Comparison of ENCODE assay signal across 22 cellular contexts in the genomic region with DNA sequence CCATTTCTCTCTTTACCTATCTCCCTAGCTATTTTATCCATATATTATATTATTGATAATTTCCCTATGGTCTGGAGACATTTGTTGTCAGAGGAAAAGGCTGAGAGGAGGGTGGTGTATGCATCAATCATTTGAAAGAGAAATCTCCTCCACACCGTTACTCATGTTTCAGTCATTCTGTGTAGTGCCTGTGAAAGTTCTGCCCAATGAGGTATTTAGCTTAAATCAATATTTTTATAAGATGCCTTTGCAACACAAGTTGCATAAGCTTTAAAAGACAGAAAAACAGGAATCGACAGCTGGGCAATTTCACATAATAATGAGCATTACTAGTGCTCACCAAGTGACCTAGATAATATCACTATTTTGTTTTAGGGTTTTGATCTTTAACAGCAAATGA.
DNase-seq lines count a peak whose midpoint lies in the region; ATAC-seq, FAIRE-seq and TF ChIP-seq lines count a peak whose summit lies in the region.
"Had no signal": no experiment of that assay in that cellular context is flagged by ENCODE, and none has a peak within 500 bp of the region (broad histone marks: within the 10 kb centered on the region; RNA-seq: fewer than 3 reads in every experiment).

No MANE protein-coding gene starts in this region.

- no peak overlapping the region for H3K4me2 ChIP-seq in PC-3 (ENCODE audit: low read length)
- H3K4me2 ChIP-seq: BLaER1 had no signal

- intact Hi-C loops in PC-3 (cut with micrococcal nuclease) = no loop called here

- peak; percentile 64 for ATAC-seq in PC-3
- ATAC-seq: GM12878 had no signal

- H3K4me3 ChIP-seq in PC-3 (ENCODE audit: low read length) = no peak overlapping the region
- H3K4me3 ChIP-seq in bronchial epithelial cell (ENCODE audit: low read depth, low read length) = no peak overlapping the region
- no peak overlapping the region for H3K4me3 ChIP-seq in skeletal muscle cell (ENCODE audit: low read depth, low read length)
- H3K4me3 ChIP-seq: BLaER1, GM12878 had no signal

- H3K27ac ChIP-seq in PC-3 (ENCODE audit: low read length) = no peak overlapping the region
- H3K27ac ChIP-seq: BLaER1 had no signal

- H3K79me2 ChIP-seq in PC-3 (ENCODE audit: low read length) = no peaks in the 10 kb centered on the region

- no peaks in the 10 kb centered on the region for H4K20me1 ChIP-seq in PC-3 (ENCODE audit: low read length)
- H4K20me1 ChIP-seq: BLaER1 had no signal

- no peaks in the 10 kb centered on the region for H3K9me3 ChIP-seq in PC-3 (ENCODE audit: low read length)
- H3K9me3 ChIP-seq: BLaER1 had no signal

- no peaks in the 10 kb centered on the region for H3F3A ChIP-seq in PC-3 (ENCODE audit: low read length, unreplicated experiment)

- no peaks in the 10 kb centered on the region for H3K9me2 ChIP-seq in PC-3 (replicated peaks; ENCODE audit: low read length)

- no peaks in the 10 kb centered on the region for H3K27me3 ChIP-seq in PC-3 (ENCODE audit: low read length)
- H3K27me3 ChIP-seq in bronchial epithelial cell (ENCODE audit: control insufficient read depth, insufficient read depth, low read length) = no peaks in the 10 kb centered on the region
- H3K27me3 ChIP-seq: BLaER1 had no signal

- FAIRE-seq in bronchial epithelial cell (lab: Jason Lieb, UNC) (no peak), GM19239 (lab: Jason Lieb, UNC) (no peak)
- FAIRE-seq: GM12878 had no signal

- no peak overlapping the region for H3K9ac ChIP-seq in PC-3 (ENCODE audit: low read length)
- H3K9ac ChIP-seq: BLaER1 had no signal

- H3K36me3 ChIP-seq in PC-3 (ENCODE audit: low read depth, low read length) = no peaks in the 10 kb centered on the region
- H3K36me3 ChIP-seq in bronchial epithelial cell (ENCODE audit: control insufficient read depth, insufficient read depth, low read length) = no peaks in the 10 kb centered on the region
- H3K36me3 ChIP-seq: BLaER1 had no signal

- TF ChIP-seq CTCF in PC-3 (conservative IDR thresholded peaks at IDR 0.05; ENCODE audit: low read depth, low read length) (no peak), bronchial epithelial cell (IDR thresholded peaks at IDR 0.05; ENCODE audit: insufficient read depth, low read length, severe bottlenecking) (no peak)

- no TSS peak for BruUV-seq in PC-3 (replicated peaks; lab: Mats Ljungman, UMichigan)

- CTCF ChIA-PET in PC-3 (lab: Charles Lee) = no interaction called here

- POLR2A ChIA-PET in PC-3 (lab: Charles Lee; ENCODE audit: unreplicated experiment) = interaction anchor here (0.6 kb wide), 1 partner anchor 437 kb away, joined by 4 read pairs; no protein-coding TSS in a partner anchor

- DNase-seq in HCEC 1CT (peak; percentile 74), PC-3 (peak; percentile 37), bronchial epithelial cell (ENCODE audit: low read depth) (peak; percentile 15), skeletal muscle cell (ENCODE audit: low read depth) (peak; percentile 41), GM19239 (ENCODE audit: insufficient read length, low spot score) (no peak), NCI-H1092 treated with DMSO at 0.1 percent for 48 hours (lab: John Stamatoyannopoulos, UW) (no peak)
- DNase-seq in NK-92 treated with Interleukin-12 subunit alpha and Interleukin-12 subunit beta, amount 100 ng/mL, for 24 hours (lab: John Stamatoyannopoulos, UW) = no peak
- DNase-seq: CD4-positive, alpha-beta T cell; COR-L47; DMS 273 treated with DMSO at 0.1 percent for 48 hours; DMS79 treated with DMSO at 0.1 percent for 48 hours; H7; HFFc6; NCI-H1105; NCI-H146; NCI-H2029; NCI-H2227 treated with DMSO at 0.1 percent for 48 hours; NCI-H524; OCI-M1; Right ventricle myocardium superior had no signal

- no peaks in the 10 kb centered on the region for H3K4me1 ChIP-seq in PC-3 (ENCODE audit: insufficient read depth, low read length)
- H3K4me1 ChIP-seq: BLaER1 had no signal

- no peak overlapping the region for H2AFZ ChIP-seq in PC-3 (ENCODE audit: low read length)

Comparison
In these comparisons a context has a peak if more than half of its experiments do, and no peak if none do; other contexts are left out.
1. DNase-seq: peak in HCEC 1CT (single experiment), PC-3 (single experiment), bronchial epithelial cell (single experiment) and skeletal muscle cell (single experiment); none in NK-92 treated with Interleukin-12 subunit alpha and Interleukin-12 subunit beta, amount 100 ng/mL, for 24 hours (single experiment), GM19239 (single experiment) and NCI-H1092 treated with DMSO at 0.1 percent for 48 hours (single experiment).